ENCODE assay signal across 7 cellular contexts in the genomic region with DNA sequence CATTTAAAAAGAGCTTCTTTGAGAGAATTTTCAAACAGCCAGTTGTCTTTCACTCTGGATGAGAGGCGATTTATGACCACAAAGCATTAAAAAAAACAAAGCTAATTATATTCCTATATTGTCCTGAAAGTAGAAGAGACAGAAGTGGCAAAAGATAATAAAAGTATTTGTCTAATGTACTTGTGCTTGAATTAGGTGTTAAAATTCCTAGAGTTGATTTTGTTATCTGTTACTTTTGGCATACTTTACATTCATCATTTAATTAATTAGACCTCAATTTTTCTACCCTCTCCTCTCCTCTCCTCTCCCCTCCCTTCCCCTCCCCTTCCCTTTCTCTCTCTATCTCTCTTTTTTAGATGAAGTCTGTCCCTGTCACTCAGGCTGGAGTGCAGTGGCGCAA.
"Had no signal": no experiment of that assay in that cellular context is flagged by ENCODE, and none has a peak within 500 bp of the region (broad histone marks: within the 10 kb centered on the region; RNA-seq: fewer than 3 reads in every experiment).

No MANE protein-coding gene starts in this region.

- DNase-seq: IMR-90, KBM-7, KG1 had no signal

- H3K4me2 ChIP-seq: KMS-11 had no signal

- H3K4me1 Mint-ChIP-seq: IgD-negative memory B cell had no signal

- H3K36me3 Mint-ChIP-seq: IgD-negative memory B cell had no signal

- H3K4me3 Mint-ChIP-seq: IgD-negative memory B cell had no signal

- H3K27ac ChIP-seq: HL-60, KMS-11 had no signal

- H3K27me3 Mint-ChIP-seq: IgD-negative memory B cell had no signal

- FAIRE-seq: HTR-8/SVneo had no signal

- H3K9ac ChIP-seq: KMS-11 had no signal

- H3K27ac Mint-ChIP-seq: IgD-negative memory B cell had no signal
